ENCODE assay signal across 1 cellular context in the genomic region with DNA sequence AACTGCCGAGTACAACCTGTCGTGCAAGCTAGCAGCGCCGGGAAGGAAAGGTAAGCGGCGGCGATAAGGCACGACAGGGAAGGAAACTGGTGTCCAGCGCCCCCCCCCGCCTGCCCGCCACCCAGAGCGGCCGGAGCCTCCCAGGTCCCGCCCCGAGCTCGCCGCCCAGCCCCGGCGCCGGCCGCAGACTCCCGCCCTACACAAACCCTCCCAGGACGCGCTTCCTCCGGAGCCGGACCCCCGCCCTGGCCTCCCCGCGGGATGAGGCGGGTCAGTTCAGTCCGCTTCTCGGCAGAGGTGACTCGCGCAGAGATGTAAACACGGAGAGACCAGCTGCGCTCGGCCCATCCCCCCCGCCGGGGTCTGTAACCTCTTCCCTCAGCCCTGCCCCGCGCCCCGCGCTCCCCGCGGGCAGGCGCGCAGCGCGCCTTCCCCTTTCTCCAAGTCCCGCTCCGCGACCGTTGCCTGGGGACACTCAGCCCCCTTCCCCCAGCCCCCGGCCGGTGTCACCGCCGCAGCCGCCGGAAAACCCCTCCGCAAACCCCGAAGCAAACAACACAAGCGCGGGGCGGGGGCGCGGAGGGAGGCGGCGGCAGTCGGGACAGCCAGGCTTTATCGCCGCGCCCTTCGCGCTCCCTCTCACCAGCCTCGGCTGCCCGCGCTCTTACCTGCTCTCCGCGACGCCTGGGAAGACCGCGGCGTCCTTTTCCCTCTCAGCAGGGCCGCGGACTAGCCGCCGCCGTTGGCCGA.
TF ChIP-seq lines count a peak whose summit lies in the region.

No MANE protein-coding gene starts in this region.

TF ChIP-seq in WTC11, 78 proteins besides CTCF, POLR2A, EP300 and RAD21 (continued from another document and continues in another):
- no peak for TF ChIP-seq ZNF671 (CRISPR knock-in tag; IDR thresholded peaks at IDR 0.05)
- no peak for TF ChIP-seq ZNF263 (CRISPR knock-in tag; IDR thresholded peaks at IDR 0.05; ENCODE audit: low read depth)
- TF ChIP-seq, protein P1, sequence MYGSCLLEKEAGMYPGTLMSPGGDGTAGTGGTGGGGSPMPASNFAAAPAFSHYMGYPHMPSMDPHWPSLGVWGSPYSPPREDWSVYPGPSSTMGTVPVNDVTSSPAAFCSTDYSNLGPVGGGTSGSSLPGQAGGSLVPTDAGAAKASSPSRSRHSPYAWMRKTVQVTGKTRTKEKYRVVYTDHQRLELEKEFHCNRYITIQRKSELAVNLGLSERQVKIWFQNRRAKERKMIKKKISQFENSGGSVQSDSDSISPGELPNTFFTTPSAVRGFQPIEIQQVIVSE (CRISPR knock-in tag; IDR thresholded peaks at IDR 0.05; ENCODE audit: borderline replicate concordance): no peak
- TF ChIP-seq, protein P2, sequence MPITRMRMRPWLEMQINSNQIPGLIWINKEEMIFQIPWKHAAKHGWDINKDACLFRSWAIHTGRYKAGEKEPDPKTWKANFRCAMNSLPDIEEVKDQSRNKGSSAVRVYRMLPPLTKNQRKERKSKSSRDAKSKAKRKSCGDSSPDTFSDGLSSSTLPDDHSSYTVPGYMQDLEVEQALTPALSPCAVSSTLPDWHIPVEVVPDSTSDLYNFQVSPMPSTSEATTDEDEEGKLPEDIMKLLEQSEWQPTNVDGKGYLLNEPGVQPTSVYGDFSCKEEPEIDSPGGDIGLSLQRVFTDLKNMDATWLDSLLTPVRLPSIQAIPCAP (CRISPR knock-in tag; IDR thresholded peaks at IDR 0.05): no peak
- TF ChIP-seq JUN (CRISPR knock-in tag; IDR thresholded peaks at IDR 0.05): no peak
- no peak for TF ChIP-seq ELF4 (CRISPR knock-in tag; IDR thresholded peaks at IDR 0.05; ENCODE audit: low read depth)
- TF ChIP-seq IRF2 (CRISPR knock-in tag; IDR thresholded peaks at IDR 0.05; ENCODE audit: borderline replicate concordance, low read depth): no peak
- TF ChIP-seq ZNF416 (CRISPR knock-in tag; IDR thresholded peaks at IDR 0.05): no peak
- no peak for TF ChIP-seq JAZF1 (CRISPR knock-in tag; IDR thresholded peaks at IDR 0.05)
- TF ChIP-seq, protein P3, sequence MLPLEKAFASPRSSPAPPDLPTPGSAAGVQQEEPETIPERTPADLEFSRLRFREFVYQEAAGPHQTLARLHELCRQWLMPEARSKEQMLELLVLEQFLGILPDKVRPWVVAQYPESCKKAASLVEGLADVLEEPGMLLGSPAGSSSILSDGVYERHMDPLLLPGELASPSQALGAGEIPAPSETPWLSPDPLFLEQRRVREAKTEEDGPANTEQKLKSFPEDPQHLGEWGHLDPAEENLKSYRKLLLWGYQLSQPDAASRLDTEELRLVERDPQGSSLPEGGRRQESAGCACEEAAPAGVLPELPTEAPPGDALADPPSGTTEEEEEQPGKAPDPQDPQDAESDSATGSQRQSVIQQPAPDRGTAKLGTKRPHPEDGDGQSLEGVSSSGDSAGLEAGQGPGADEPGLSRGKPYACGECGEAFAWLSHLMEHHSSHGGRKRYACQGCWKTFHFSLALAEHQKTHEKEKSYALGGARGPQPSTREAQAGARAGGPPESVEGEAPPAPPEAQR (CRISPR knock-in tag; IDR thresholded peaks at IDR 0.05): no peak
- TF ChIP-seq, protein P4, sequence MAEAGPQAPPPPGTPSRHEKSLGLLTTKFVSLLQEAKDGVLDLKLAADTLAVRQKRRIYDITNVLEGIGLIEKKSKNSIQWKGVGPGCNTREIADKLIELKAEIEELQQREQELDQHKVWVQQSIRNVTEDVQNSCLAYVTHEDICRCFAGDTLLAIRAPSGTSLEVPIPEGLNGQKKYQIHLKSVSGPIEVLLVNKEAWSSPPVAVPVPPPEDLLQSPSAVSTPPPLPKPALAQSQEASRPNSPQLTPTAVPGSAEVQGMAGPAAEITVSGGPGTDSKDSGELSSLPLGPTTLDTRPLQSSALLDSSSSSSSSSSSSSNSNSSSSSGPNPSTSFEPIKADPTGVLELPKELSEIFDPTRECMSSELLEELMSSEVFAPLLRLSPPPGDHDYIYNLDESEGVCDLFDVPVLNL (CRISPR knock-in tag; IDR thresholded peaks at IDR 0.05; ENCODE audit: borderline replicate concordance, low read depth): no peak; the same call in 1 of the 2 replicates
- no peak for TF ChIP-seq OVOL2 (CRISPR knock-in tag; IDR thresholded peaks at IDR 0.05; ENCODE audit: borderline replicate concordance)
- TF ChIP-seq, protein P5, sequence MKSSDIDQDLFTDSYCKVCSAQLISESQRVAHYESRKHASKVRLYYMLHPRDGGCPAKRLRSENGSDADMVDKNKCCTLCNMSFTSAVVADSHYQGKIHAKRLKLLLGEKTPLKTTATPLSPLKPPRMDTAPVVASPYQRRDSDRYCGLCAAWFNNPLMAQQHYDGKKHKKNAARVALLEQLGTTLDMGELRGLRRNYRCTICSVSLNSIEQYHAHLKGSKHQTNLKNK (CRISPR knock-in tag; IDR thresholded peaks at IDR 0.05): no peak
- TF ChIP-seq ETV6 (CRISPR knock-in tag; IDR thresholded peaks at IDR 0.05): no peak; the same call in 1 of the 2 replicates
- no peak for TF ChIP-seq NR2C2 (CRISPR knock-in tag; IDR thresholded peaks at IDR 0.05)
- TF ChIP-seq CREM (CRISPR knock-in tag; IDR thresholded peaks at IDR 0.05): no peak
- TF ChIP-seq, protein P6, sequence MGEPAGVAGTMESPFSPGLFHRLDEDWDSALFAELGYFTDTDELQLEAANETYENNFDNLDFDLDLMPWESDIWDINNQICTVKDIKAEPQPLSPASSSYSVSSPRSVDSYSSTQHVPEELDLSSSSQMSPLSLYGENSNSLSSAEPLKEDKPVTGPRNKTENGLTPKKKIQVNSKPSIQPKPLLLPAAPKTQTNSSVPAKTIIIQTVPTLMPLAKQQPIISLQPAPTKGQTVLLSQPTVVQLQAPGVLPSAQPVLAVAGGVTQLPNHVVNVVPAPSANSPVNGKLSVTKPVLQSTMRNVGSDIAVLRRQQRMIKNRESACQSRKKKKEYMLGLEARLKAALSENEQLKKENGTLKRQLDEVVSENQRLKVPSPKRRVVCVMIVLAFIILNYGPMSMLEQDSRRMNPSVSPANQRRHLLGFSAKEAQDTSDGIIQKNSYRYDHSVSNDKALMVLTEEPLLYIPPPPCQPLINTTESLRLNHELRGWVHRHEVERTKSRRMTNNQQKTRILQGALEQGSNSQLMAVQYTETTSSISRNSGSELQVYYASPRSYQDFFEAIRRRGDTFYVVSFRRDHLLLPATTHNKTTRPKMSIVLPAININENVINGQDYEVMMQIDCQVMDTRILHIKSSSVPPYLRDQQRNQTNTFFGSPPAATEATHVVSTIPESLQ (CRISPR knock-in tag; IDR thresholded peaks at IDR 0.05): no peak
- TF ChIP-seq SMAD4 (CRISPR knock-in tag; IDR thresholded peaks at IDR 0.05): no peak
- TF ChIP-seq FOXJ3 (CRISPR knock-in tag; IDR thresholded peaks at IDR 0.05; ENCODE audit: borderline replicate concordance): no peak
- TF ChIP-seq CREB1 (CRISPR knock-in tag; IDR thresholded peaks at IDR 0.05): no peak
- no peak for TF ChIP-seq MXD4 (CRISPR knock-in tag; IDR thresholded peaks at IDR 0.05; ENCODE audit: borderline replicate concordance)
- no peak for TF ChIP-seq GTF2I (CRISPR knock-in tag; conservative IDR thresholded peaks at IDR 0.05)
- TF ChIP-seq, protein P7, sequence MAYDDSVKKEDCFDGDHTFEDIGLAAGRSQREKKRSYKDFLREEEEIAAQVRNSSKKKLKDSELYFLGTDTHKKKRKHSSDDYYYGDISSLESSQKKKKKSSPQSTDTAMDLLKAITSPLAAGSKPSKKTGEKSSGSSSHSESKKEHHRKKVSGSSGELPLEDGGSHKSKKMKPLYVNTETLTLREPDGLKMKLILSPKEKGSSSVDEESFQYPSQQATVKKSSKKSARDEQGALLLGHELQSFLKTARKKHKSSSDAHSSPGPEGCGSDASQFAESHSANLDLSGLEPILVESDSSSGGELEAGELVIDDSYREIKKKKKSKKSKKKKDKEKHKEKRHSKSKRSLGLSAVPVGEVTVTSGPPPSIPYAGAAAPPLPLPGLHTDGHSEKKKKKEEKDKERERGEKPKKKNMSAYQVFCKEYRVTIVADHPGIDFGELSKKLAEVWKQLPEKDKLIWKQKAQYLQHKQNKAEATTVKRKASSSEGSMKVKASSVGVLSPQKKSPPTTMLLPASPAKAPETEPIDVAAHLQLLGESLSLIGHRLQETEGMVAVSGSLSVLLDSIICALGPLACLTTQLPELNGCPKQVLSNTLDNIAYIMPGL (CRISPR knock-in tag; IDR thresholded peaks at IDR 0.05): peak; percentile 64; the same call in 1 of the 2 replicates
- no peak for TF ChIP-seq ZNF317 (CRISPR knock-in tag; IDR thresholded peaks at IDR 0.05; ENCODE audit: borderline replicate concordance, low read depth)
- TF ChIP-seq, protein P8, sequence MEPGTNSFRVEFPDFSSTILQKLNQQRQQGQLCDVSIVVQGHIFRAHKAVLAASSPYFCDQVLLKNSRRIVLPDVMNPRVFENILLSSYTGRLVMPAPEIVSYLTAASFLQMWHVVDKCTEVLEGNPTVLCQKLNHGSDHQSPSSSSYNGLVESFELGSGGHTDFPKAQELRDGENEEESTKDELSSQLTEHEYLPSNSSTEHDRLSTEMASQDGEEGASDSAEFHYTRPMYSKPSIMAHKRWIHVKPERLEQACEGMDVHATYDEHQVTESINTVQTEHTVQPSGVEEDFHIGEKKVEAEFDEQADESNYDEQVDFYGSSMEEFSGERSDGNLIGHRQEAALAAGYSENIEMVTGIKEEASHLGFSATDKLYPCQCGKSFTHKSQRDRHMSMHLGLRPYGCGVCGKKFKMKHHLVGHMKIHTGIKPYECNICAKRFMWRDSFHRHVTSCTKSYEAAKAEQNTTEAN (CRISPR knock-in tag; IDR thresholded peaks at IDR 0.05): 0 out of 2 replicates have a peak, but pooled peaks have one; percentile 39
- TF ChIP-seq, protein P9, sequence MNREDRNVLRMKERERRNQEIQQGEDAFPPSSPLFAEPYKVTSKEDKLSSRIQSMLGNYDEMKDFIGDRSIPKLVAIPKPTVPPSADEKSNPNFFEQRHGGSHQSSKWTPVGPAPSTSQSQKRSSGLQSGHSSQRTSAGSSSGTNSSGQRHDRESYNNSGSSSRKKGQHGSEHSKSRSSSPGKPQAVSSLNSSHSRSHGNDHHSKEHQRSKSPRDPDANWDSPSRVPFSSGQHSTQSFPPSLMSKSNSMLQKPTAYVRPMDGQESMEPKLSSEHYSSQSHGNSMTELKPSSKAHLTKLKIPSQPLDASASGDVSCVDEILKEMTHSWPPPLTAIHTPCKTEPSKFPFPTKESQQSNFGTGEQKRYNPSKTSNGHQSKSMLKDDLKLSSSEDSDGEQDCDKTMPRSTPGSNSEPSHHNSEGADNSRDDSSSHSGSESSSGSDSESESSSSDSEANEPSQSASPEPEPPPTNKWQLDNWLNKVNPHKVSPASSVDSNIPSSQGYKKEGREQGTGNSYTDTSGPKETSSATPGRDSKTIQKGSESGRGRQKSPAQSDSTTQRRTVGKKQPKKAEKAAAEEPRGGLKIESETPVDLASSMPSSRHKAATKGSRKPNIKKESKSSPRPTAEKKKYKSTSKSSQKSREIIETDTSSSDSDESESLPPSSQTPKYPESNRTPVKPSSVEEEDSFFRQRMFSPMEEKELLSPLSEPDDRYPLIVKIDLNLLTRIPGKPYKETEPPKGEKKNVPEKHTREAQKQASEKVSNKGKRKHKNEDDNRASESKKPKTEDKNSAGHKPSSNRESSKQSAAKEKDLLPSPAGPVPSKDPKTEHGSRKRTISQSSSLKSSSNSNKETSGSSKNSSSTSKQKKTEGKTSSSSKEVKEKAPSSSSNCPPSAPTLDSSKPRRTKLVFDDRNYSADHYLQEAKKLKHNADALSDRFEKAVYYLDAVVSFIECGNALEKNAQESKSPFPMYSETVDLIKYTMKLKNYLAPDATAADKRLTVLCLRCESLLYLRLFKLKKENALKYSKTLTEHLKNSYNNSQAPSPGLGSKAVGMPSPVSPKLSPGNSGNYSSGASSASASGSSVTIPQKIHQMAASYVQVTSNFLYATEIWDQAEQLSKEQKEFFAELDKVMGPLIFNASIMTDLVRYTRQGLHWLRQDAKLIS (CRISPR knock-in tag; IDR thresholded peaks at IDR 0.05; ENCODE audit: borderline replicate concordance): no peak
- TF ChIP-seq GRHL2 (CRISPR knock-in tag; IDR thresholded peaks at IDR 0.05; ENCODE audit: insufficient replicate concordance, severe bottlenecking): no peak
- TF ChIP-seq TEAD4 (CRISPR knock-in tag; IDR thresholded peaks at IDR 0.05): no peak
- TF ChIP-seq, protein P10, sequence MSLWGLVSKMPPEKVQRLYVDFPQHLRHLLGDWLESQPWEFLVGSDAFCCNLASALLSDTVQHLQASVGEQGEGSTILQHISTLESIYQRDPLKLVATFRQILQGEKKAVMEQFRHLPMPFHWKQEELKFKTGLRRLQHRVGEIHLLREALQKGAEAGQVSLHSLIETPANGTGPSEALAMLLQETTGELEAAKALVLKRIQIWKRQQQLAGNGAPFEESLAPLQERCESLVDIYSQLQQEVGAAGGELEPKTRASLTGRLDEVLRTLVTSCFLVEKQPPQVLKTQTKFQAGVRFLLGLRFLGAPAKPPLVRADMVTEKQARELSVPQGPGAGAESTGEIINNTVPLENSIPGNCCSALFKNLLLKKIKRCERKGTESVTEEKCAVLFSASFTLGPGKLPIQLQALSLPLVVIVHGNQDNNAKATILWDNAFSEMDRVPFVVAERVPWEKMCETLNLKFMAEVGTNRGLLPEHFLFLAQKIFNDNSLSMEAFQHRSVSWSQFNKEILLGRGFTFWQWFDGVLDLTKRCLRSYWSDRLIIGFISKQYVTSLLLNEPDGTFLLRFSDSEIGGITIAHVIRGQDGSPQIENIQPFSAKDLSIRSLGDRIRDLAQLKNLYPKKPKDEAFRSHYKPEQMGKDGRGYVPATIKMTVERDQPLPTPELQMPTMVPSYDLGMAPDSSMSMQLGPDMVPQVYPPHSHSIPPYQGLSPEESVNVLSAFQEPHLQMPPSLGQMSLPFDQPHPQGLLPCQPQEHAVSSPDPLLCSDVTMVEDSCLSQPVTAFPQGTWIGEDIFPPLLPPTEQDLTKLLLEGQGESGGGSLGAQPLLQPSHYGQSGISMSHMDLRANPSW (CRISPR knock-in tag; conservative IDR thresholded peaks at IDR 0.05; ENCODE audit: low read depth): no peak
- no peak for TF ChIP-seq ZNF423 (CRISPR knock-in tag; IDR thresholded peaks at IDR 0.05)
- TF ChIP-seq RELA (CRISPR knock-in tag; IDR thresholded peaks at IDR 0.05; ENCODE audit: borderline replicate concordance): no peak
- TF ChIP-seq, protein P11, sequence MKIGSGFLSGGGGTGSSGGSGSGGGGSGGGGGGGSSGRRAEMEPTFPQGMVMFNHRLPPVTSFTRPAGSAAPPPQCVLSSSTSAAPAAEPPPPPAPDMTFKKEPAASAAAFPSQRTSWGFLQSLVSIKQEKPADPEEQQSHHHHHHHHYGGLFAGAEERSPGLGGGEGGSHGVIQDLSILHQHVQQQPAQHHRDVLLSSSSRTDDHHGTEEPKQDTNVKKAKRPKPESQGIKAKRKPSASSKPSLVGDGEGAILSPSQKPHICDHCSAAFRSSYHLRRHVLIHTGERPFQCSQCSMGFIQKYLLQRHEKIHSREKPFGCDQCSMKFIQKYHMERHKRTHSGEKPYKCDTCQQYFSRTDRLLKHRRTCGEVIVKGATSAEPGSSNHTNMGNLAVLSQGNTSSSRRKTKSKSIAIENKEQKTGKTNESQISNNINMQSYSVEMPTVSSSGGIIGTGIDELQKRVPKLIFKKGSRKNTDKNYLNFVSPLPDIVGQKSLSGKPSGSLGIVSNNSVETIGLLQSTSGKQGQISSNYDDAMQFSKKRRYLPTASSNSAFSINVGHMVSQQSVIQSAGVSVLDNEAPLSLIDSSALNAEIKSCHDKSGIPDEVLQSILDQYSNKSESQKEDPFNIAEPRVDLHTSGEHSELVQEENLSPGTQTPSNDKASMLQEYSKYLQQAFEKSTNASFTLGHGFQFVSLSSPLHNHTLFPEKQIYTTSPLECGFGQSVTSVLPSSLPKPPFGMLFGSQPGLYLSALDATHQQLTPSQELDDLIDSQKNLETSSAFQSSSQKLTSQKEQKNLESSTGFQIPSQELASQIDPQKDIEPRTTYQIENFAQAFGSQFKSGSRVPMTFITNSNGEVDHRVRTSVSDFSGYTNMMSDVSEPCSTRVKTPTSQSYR (CRISPR knock-in tag; IDR thresholded peaks at IDR 0.05): no peak
- TF ChIP-seq ATF1 (CRISPR knock-in tag; IDR thresholded peaks at IDR 0.05): peak; percentile 33; the same call in 1 of the 2 replicates
- TF ChIP-seq GABPB1 (CRISPR knock-in tag; IDR thresholded peaks at IDR 0.05): peak; percentile 20; the same call in 1 of the 2 replicates
- TF ChIP-seq, protein P12, sequence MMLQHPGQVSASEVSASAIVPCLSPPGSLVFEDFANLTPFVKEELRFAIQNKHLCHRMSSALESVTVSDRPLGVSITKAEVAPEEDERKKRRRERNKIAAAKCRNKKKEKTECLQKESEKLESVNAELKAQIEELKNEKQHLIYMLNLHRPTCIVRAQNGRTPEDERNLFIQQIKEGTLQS (CRISPR knock-in tag; conservative IDR thresholded peaks at IDR 0.05): no peak
